ENCODE assay signal across 1 cellular context in the genomic region with DNA sequence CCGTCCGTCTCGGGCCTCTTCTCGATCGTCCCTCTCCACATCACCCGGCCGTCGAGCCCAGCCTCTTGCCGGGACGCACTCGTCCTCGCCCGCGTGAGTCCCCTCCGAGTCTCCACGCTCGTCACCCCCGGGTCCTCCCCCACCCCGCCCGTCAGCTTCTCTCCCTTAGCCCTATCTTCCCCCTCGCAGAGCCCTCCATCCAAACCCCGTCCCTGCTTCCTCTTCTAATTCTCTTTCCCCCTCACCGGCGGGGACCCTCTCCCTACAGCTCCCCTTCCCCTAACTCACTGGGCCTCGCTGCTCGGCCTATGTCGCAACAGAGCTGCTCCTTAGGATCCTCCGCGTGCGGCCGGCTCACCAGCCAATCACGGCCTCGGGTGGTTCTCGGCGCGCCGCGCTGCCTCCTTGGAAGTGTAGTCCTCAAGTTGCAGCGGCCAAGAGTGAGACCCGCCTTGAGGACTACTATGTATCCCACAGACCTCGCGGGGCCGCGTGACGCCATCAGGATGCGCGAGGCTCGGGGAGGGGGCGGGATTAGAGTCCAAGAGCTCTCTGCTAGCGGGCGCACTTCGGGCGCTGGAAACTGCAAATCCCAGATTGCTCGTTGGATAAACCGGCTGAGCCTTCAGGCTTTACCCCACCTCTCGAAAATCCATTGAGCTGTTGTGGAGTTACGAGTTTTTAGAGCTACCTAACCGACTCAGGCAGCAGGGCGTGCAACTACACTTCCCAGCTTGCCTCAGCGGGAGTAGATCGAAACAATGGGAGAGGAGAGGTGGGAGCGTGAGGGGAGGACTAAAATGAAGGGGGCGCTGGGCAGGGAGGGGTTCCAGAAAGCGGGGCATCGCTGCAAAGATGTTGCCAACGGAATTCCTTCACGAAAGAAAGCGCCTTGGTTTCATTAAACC.
TF ChIP-seq lines count a peak whose summit lies in the region.

A gene (minus strand): TSS at position 331 of the 908 bp plus-strand sequence. CDS start 747 bp downstream, outside the sequence.

TF ChIP-seq in HepG2, 621 proteins besides CTCF, POLR2A, EP300 and RAD21 (continued from another document and continues in another):
- TF ChIP-seq SP2 (CRISPR knock-in tag; IDR thresholded peaks at IDR 0.05) (peak; percentile 77), ZNF607 (CRISPR knock-in tag; IDR thresholded peaks at IDR 0.05; ENCODE audit: borderline replicate concordance) (0 out of 2 replicates have a peak, but pooled peaks have one; percentile 44), PHF8 (CRISPR knock-in tag; IDR thresholded peaks at IDR 0.05) (peak; percentile 92), NAIF1 (CRISPR knock-in tag; IDR thresholded peaks at IDR 0.05; ENCODE audit: borderline replicate concordance) (peak; percentile 52; the same call in 1 of the 2 replicates), ZFP90 (CRISPR knock-in tag; IDR thresholded peaks at IDR 0.05; ENCODE audit: borderline replicate concordance) (no peak), CBFB (CRISPR knock-in tag; IDR thresholded peaks at IDR 0.05) (peak; percentile 76), ZNF781 (CRISPR knock-in tag; IDR thresholded peaks at IDR 0.05; ENCODE audit: borderline replicate concordance, not compliant biosample characterization) (peak; percentile 79), ARHGAP35 (CRISPR knock-in tag; IDR thresholded peaks at IDR 0.05; ENCODE audit: borderline replicate concordance) (no peak), NR2C2 (CRISPR knock-in tag; IDR thresholded peaks at IDR 0.05; ENCODE audit: borderline replicate concordance) (peak; percentile 85; the same call in 1 of the 2 replicates), BRD4 (CRISPR knock-in tag; IDR thresholded peaks at IDR 0.05) (0 out of 2 replicates have a peak, but pooled peaks have one; percentile 14), SP140L (CRISPR knock-in tag; IDR thresholded peaks at IDR 0.05; ENCODE audit: borderline replicate concordance) (no peak), KMT2A (CRISPR knock-in tag; IDR thresholded peaks at IDR 0.05) (0 out of 2 replicates have a peak, but pooled peaks have one; percentile 40), TBP (CRISPR knock-in tag; IDR thresholded peaks at IDR 0.05) (0 out of 2 replicates have a peak, but pooled peaks have one; percentile 58), CHD2 (IDR thresholded peaks at IDR 0.05; ENCODE audit: low read depth, low read length) (peak; percentile 85), TBX2 (CRISPR knock-in tag; IDR thresholded peaks at IDR 0.05; ENCODE audit: borderline replicate concordance) (peak; percentile 71), HCFC1 (IDR thresholded peaks at IDR 0.05; ENCODE audit: low read depth, low read length) (peak; percentile 95), TAF1 (CRISPR knock-in tag; IDR thresholded peaks at IDR 0.05) (peak; percentile 41; the same call in 1 of the 2 replicates), MEIS2 (CRISPR knock-in tag; IDR thresholded peaks at IDR 0.05) (0 out of 2 replicates have a peak, but pooled peaks have one; percentile 50), SKI (IDR thresholded peaks at IDR 0.05; ENCODE audit: partially characterized antibody) (peak; percentile 21), ZNF644 (CRISPR knock-in tag; IDR thresholded peaks at IDR 0.05; ENCODE audit: low read depth) (0 out of 2 replicates have a peak, but pooled peaks have one; percentile 4), SP5 (CRISPR knock-in tag; IDR thresholded peaks at IDR 0.05; ENCODE audit: borderline replicate concordance, low read depth) (peak; percentile 50; the same call in 1 of the 2 replicates), ZNF850 (CRISPR knock-in tag; conservative IDR thresholded peaks at IDR 0.05) (no peak), ZNF772 (CRISPR knock-in tag; IDR thresholded peaks at IDR 0.05) (0 out of 2 replicates have a peak, but pooled peaks have one; percentile 16), CEBPG (CRISPR knock-in tag; IDR thresholded peaks at IDR 0.05) (peak; percentile 97)
- TF ChIP-seq, protein P1, sequence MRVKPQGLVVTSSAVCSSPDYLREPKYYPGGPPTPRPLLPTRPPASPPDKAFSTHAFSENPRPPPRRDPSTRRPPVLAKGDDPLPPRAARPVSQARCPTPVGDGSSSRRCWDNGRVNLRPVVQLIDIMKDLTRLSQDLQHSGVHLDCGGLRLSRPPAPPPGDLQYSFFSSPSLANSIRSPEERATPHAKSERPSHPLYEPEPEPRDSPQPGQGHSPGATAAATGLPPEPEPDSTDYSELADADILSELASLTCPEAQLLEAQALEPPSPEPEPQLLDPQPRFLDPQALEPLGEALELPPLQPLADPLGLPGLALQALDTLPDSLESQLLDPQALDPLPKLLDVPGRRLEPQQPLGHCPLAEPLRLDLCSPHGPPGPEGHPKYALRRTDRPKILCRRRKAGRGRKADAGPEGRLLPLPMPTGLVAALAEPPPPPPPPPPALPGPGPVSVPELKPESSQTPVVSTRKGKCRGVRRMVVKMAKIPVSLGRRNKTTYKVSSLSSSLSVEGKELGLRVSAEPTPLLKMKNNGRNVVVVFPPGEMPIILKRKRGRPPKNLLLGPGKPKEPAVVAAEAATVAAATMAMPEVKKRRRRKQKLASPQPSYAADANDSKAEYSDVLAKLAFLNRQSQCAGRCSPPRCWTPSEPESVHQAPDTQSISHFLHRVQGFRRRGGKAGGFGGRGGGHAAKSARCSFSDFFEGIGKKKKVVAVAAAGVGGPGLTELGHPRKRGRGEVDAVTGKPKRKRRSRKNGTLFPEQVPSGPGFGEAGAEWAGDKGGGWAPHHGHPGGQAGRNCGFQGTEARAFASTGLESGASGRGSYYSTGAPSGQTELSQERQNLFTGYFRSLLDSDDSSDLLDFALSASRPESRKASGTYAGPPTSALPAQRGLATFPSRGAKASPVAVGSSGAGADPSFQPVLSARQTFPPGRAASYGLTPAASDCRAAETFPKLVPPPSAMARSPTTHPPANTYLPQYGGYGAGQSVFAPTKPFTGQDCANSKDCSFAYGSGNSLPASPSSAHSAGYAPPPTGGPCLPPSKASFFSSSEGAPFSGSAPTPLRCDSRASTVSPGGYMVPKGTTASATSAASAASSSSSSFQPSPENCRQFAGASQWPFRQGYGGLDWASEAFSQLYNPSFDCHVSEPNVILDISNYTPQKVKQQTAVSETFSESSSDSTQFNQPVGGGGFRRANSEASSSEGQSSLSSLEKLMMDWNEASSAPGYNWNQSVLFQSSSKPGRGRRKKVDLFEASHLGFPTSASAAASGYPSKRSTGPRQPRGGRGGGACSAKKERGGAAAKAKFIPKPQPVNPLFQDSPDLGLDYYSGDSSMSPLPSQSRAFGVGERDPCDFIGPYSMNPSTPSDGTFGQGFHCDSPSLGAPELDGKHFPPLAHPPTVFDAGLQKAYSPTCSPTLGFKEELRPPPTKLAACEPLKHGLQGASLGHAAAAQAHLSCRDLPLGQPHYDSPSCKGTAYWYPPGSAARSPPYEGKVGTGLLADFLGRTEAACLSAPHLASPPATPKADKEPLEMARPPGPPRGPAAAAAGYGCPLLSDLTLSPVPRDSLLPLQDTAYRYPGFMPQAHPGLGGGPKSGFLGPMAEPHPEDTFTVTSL (CRISPR knock-in tag; IDR thresholded peaks at IDR 0.05; ENCODE audit: borderline replicate concordance) = no peak
- TF ChIP-seq, protein P2, sequence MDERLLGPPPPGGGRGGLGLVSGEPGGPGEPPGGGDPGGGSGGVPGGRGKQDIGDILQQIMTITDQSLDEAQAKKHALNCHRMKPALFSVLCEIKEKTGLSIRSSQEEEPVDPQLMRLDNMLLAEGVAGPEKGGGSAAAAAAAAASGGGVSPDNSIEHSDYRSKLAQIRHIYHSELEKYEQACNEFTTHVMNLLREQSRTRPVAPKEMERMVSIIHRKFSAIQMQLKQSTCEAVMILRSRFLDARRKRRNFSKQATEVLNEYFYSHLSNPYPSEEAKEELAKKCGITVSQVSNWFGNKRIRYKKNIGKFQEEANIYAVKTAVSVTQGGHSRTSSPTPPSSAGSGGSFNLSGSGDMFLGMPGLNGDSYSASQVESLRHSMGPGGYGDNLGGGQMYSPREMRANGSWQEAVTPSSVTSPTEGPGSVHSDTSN (CRISPR knock-in tag; IDR thresholded peaks at IDR 0.05) = no peak
- TF ChIP-seq, protein P3, sequence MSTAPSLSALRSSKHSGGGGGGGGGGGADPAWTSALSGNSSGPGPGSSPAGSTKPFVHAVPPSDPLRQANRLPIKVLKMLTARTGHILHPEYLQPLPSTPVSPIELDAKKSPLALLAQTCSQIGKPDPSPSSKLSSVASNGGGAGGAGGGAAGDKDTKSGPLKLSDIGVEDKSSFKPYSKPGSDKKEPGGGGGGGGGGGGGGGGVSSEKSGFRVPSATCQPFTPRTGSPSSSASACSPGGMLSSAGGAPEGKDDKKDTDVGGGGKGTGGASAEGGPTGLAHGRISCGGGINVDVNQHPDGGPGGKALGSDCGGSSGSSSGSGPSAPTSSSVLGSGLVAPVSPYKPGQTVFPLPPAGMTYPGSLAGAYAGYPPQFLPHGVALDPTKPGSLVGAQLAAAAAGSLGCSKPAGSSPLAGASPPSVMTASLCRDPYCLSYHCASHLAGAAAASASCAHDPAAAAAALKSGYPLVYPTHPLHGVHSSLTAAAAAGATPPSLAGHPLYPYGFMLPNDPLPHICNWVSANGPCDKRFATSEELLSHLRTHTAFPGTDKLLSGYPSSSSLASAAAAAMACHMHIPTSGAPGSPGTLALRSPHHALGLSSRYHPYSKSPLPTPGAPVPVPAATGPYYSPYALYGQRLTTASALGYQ (CRISPR knock-in tag; IDR thresholded peaks at IDR 0.05) = no peak; the same call in 1 of the 2 replicates
- TF ChIP-seq, protein P4, sequence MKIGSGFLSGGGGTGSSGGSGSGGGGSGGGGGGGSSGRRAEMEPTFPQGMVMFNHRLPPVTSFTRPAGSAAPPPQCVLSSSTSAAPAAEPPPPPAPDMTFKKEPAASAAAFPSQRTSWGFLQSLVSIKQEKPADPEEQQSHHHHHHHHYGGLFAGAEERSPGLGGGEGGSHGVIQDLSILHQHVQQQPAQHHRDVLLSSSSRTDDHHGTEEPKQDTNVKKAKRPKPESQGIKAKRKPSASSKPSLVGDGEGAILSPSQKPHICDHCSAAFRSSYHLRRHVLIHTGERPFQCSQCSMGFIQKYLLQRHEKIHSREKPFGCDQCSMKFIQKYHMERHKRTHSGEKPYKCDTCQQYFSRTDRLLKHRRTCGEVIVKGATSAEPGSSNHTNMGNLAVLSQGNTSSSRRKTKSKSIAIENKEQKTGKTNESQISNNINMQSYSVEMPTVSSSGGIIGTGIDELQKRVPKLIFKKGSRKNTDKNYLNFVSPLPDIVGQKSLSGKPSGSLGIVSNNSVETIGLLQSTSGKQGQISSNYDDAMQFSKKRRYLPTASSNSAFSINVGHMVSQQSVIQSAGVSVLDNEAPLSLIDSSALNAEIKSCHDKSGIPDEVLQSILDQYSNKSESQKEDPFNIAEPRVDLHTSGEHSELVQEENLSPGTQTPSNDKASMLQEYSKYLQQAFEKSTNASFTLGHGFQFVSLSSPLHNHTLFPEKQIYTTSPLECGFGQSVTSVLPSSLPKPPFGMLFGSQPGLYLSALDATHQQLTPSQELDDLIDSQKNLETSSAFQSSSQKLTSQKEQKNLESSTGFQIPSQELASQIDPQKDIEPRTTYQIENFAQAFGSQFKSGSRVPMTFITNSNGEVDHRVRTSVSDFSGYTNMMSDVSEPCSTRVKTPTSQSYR (CRISPR knock-in tag; IDR thresholded peaks at IDR 0.05; ENCODE audit: borderline replicate concordance) = peak; percentile 16; the same call in 1 of the 2 replicates
- TF ChIP-seq, protein P5, sequence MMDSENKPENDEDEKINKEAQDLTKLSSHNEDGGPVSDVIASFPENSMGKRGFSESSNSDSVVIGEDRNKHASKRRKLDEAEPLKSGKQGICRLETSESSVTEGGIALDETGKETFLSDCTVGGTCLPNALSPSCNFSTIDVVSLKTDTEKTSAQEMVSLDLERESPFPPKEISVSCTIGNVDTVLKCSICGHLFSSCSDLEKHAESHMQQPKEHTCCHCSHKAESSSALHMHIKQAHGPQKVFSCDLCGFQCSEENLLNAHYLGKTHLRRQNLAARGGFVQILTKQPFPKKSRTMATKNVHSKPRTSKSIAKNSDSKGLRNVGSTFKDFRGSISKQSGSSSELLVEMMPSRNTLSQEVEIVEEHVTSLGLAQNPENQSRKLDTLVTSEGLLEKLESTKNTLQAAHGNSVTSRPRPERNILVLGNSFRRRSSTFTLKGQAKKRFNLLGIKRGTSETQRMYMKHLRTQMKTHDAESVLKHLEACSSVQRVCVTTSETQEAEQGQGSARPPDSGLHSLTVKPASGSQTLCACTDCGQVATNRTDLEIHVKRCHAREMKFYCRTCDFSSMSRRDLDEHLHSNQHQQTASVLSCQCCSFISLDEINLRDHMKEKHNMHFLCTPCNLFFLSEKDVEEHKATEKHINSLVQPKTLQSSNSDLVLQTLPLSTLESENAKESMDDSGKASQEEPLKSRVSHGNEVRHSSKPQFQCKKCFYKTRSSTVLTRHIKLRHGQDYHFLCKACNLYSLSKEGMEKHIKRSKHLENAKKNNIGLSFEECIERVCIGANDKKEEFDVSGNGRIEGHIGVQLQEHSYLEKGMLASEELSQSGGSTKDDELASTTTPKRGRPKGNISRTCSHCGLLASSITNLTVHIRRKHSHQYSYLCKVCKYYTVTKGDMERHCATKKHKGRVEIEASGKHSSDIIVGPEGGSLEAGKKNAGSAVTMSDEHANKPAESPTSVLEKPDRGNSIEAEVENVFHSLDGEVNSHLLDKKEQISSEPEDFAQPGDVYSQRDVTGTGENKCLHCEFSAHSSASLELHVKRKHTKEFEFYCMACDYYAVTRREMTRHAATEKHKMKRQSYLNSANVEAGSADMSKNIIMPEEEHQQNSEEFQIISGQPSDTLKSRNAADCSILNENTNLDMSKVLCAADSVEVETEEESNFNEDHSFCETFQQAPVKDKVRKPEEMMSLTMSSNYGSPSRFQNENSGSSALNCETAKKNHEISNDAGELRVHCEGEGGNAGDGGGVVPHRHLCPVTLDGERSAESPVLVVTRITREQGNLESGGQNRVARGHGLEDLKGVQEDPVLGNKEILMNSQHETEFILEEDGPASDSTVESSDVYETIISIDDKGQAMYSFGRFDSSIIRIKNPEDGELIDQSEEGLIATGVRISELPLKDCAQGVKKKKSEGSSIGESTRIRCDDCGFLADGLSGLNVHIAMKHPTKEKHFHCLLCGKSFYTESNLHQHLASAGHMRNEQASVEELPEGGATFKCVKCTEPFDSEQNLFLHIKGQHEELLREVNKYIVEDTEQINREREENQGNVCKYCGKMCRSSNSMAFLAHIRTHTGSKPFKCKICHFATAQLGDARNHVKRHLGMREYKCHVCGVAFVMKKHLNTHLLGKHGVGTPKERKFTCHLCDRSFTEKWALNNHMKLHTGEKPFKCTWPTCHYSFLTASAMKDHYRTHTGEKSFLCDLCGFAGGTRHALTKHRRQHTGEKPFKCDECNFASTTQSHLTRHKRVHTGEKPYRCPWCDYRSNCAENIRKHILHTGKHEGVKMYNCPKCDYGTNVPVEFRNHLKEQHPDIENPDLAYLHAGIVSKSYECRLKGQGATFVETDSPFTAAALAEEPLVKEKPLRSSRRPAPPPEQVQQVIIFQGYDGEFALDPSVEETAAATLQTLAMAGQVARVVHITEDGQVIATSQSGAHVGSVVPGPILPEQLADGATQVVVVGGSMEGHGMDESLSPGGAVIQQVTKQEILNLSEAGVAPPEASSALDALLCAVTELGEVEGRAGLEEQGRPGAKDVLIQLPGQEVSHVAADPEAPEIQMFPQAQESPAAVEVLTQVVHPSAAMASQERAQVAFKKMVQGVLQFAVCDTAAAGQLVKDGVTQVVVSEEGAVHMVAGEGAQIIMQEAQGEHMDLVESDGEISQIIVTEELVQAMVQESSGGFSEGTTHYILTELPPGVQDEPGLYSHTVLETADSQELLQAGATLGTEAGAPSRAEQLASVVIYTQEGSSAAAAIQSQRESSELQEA (CRISPR knock-in tag; IDR thresholded peaks at IDR 0.05; ENCODE audit: not compliant biosample characterization) = peak; percentile 72
